In genomic region chr20:17036546-17036945, GRCh38 we compare ENCODE assay signal across 20 cellular contexts.
DNase-seq lines count a peak whose midpoint lies in the region; ATAC-seq and TF ChIP-seq lines count a peak whose summit lies in the region.
"Had no signal": no experiment of that assay in that cellular context is flagged by ENCODE, and none has a peak within 500 bp of the region (broad histone marks: within the 10 kb centered on the region; RNA-seq: fewer than 3 reads in every experiment).

No MANE protein-coding gene starts in this region.

- TF ChIP-seq CTCF in omental fat pad (IDR thresholded peaks at IDR 0.05): no peak
- TF ChIP-seq CTCF in colonic mucosa (IDR thresholded peaks at IDR 0.05): no peak

- H3K9ac ChIP-seq in colonic mucosa (ENCODE audit: low read depth in 2 of 2, low read length in 2 of 2): no peak overlapping the region

- H3K4me3 ChIP-seq in colonic mucosa: no peak overlapping the region
- H3K4me3 ChIP-seq: coronary artery, prostate gland, SJCRH30 had no signal

- no peak overlapping the region for H3K27ac ChIP-seq in colonic mucosa
- H3K27ac ChIP-seq: coronary artery, prostate gland, SJCRH30 had no signal

- no peaks in the 10 kb centered on the region for H3K36me3 ChIP-seq in colonic mucosa
- H3K36me3 ChIP-seq: prostate gland, SJCRH30 had no signal

- intact Hi-C loops in colonic mucosa (cut with DNase I): no loop called here

- H3K4me1 ChIP-seq in colonic mucosa: no peaks in the 10 kb centered on the region
- H3K4me1 ChIP-seq: SJCRH30 had no signal

- peak; percentile 94 for DNase-seq in DMS 273 treated with DMSO at 0.1 percent for 48 hours (lab: John Stamatoyannopoulos, UW)
- peak; percentile 77 for DNase-seq in NCI-H1092 (lab: John Stamatoyannopoulos, UW)
- peak; percentile 86 to 95 for DNase-seq in NCI-H446 (lab: John Stamatoyannopoulos, UW)
- DNase-seq in inferior parietal cortex (ENCODE audit: extremely low spot score): peak; percentile 44
- no peak for DNase-seq in omental fat pad (ENCODE audit: low spot score)
- no peak for DNase-seq in colonic mucosa
- DNase-seq in T-helper 2 cell: no peak
- DNase-seq: activated CD4-positive, alpha-beta T cell treated with anti-CD3 and anti-CD28 coated beads, Interleukin-2, amount 10 ng/mL, durations not matched to agents 24 days and 14 days; activated CD8-positive, alpha-beta memory T cell treated with anti-CD3 and anti-CD28 coated beads, Interleukin-2, amount 50 U/mL, for 4 hours; activated naive CD8-positive, alpha-beta T cell treated with anti-CD3 and anti-CD28 coated beads, Interleukin-2, amount 50 U/mL, for 24 hours; CD4-positive, alpha-beta memory T cell; endodermal cell; head of caudate nucleus; NCI-H526 treated with DMSO at 0.1 percent for 48 hours; nephron progenitor cell; SJCRH30; stimulated activated CD4-positive, alpha-beta T cell treated with anti-CD3 and anti-CD28 coated beads, Interleukin-1b, Interleukin-23, amount 100 ng/mL, for 48 hours; stimulated activated naive CD4-positive, alpha-beta T cell had no signal

- no peaks in the 10 kb centered on the region for H3K9me3 ChIP-seq in colonic mucosa
- H3K9me3 ChIP-seq: prostate gland, SJCRH30 had no signal

- no peaks in the 10 kb centered on the region for H3K27me3 ChIP-seq in colonic mucosa
- H3K27me3 ChIP-seq: SJCRH30 had no signal

- no peak for ATAC-seq in omental fat pad (ENCODE audit: low FRiP score)
- ATAC-seq: activated naive CD8-positive, alpha-beta T cell treated with anti-CD3 and anti-CD28 coated beads, Interleukin-2, amount 50 U/mL, for 24 hours had no signal

Comparison
In these comparisons a context has a peak if more than half of its experiments do, and no peak if none do; other contexts are left out.
1. DNase-seq: peak in DMS 273 treated with DMSO at 0.1 percent for 48 hours (single experiment), NCI-H1092 (single experiment), NCI-H446 (2 of 2) and inferior parietal cortex (single experiment); none in omental fat pad (single experiment), colonic mucosa (single experiment) and T-helper 2 cell (0 of 5).